Comparison of ENCODE assay signal across 13 cellular contexts in genomic region chr1:94727846-94728715, GRCh38.
DNase-seq lines count a peak whose midpoint lies in the region; TF ChIP-seq lines count a peak whose summit lies in the region.
"Had no signal": no experiment of that assay in that cellular context is flagged by ENCODE, and none has a peak within 500 bp of the region (broad histone marks: within the 10 kb centered on the region; RNA-seq: fewer than 3 reads in every experiment).

No MANE protein-coding gene starts in this region.

- no peaks in the 10 kb centered on the region for H3K9me3 Mint-ChIP-seq in nephron
- H3K9me3 Mint-ChIP-seq: immature natural killer cell had no signal

- TF ChIP-seq CTCF in AG10803 (conservative IDR thresholded peaks at IDR 0.05; ENCODE audit: low read length) (no peak), nephron (IDR thresholded peaks at IDR 0.05; ENCODE audit: unreplicated experiment in 3 of 3) (no peak)

- peaks cover 41% of the 10 kb centered on the region for H3K4me1 Mint-ChIP-seq in nephron
- H3K4me1 Mint-ChIP-seq: CD8-positive, alpha-beta memory T cell; immature natural killer cell had no signal

- peak overlapping the region; percentile 24 to 76 (median 66) for H3K27ac Mint-ChIP-seq in nephron
- H3K27ac Mint-ChIP-seq: CD8-positive, alpha-beta memory T cell; immature natural killer cell; progenitor cell of endocrine pancreas had no signal

- H3K36me3 Mint-ChIP-seq in nephron (ENCODE audit: low read depth), result no peaks in the 10 kb centered on the region
- H3K36me3 Mint-ChIP-seq: CD8-positive, alpha-beta memory T cell; immature natural killer cell had no signal

- no peak overlapping the region for H3K4me3 Mint-ChIP-seq in nephron
- H3K4me3 Mint-ChIP-seq: CD8-positive, alpha-beta memory T cell; immature natural killer cell had no signal

- no peaks in the 10 kb centered on the region for H3K27me3 Mint-ChIP-seq in nephron (ENCODE audit: low read depth)
- H3K27me3 Mint-ChIP-seq: progenitor cell of endocrine pancreas had no signal

- no peak overlapping the region for H3K4me3 ChIP-seq in AG10803 (ENCODE audit: low read length)

- DNase-seq in AG10803 (ENCODE audit: low read depth) (peak; percentile 91), NCI-H460 (ENCODE audit: extremely low read depth, low read depth) (peak; percentile 1), dedifferentiated amniotic fluid mesenchymal stem cell (ENCODE audit: extremely low spot score) (peak; percentile 91), NCI-H345 (lab: John Stamatoyannopoulos, UW) (no peak), SKM-1 (lab: John Stamatoyannopoulos, UW; ENCODE audit: unreplicated experiment) (no peak)
- DNase-seq in stimulated activated CD4-positive, alpha-beta T cell treated with anti-CD3 and anti-CD28 coated beads, Interleukin-4, amount 100 ng/mL, for 4 hours, result no peak
- DNase-seq in activated naive CD4-positive, alpha-beta T cell (lab: John Stamatoyannopoulos, UW), result no peak
- DNase-seq: activated CD8-positive, alpha-beta memory T cell treated with anti-CD3 and anti-CD28 coated beads for 24 hours; CD8-positive, alpha-beta memory T cell; immature natural killer cell; Kasumi-1 had no signal

Comparison
In these comparisons a context has a peak if more than half of its experiments do, and no peak if none do; other contexts are left out.
1. DNase-seq: peak in AG10803 (single experiment), NCI-H460 (single experiment) and dedifferentiated amniotic fluid mesenchymal stem cell (single experiment); none in NCI-H345 (single experiment), SKM-1 (single experiment), stimulated activated CD4-positive, alpha-beta T cell treated with anti-CD3 and anti-CD28 coated beads, Interleukin-4, amount 100 ng/mL, for 4 hours (0 of 2) and activated naive CD4-positive, alpha-beta T cell (0 of 4).